ENCODE assay signal across 19 cellular contexts in genomic region chr20:21180248-21180647, GRCh38. TPM values are rescaled to one million over a fixed set of nuclear protein-coding genes. Genes with fewer than 3 reads are reported as not detected.
A peak's percentile ranks its signal among the peaks of the same experiment; 100 is the strongest.
DNase-seq lines count a peak whose midpoint lies in the region; TF ChIP-seq lines count a peak whose summit lies in the region.
"Had no signal": no experiment of that assay in that cellular context is flagged by ENCODE, and none has a peak within 500 bp of the region (broad histone marks: within the 10 kb centered on the region; RNA-seq: fewer than 3 reads in every experiment).

No MANE protein-coding gene starts in this region.

- H3K4me3 Mint-ChIP-seq in glutamatergic neuron (ENCODE audit: unreplicated experiment): no peak overlapping the region
- H3K4me3 Mint-ChIP-seq: CD4-positive, CD25-positive, alpha-beta regulatory T cell had no signal

- no peak overlapping the region for H3K27ac Mint-ChIP-seq in glutamatergic neuron (ENCODE audit: unreplicated experiment)
- H3K27ac Mint-ChIP-seq: CD4-positive, CD25-positive, alpha-beta regulatory T cell had no signal

- peaks cover 7% of the 10 kb centered on the region for H3K9me3 ChIP-seq in HUES64 (ENCODE audit: insufficient read depth, low read depth, low read length)
- no peaks in the 10 kb centered on the region for H3K9me3 ChIP-seq in uterus
- H3K9me3 ChIP-seq: MG63 had no signal

- H3K36me3 Mint-ChIP-seq in glutamatergic neuron (ENCODE audit: unreplicated experiment): peaks cover 12% of the 10 kb centered on the region

- no peaks in the 10 kb centered on the region for H3K79me2 ChIP-seq in mesendoderm (ENCODE audit: control insufficient read depth, insufficient read depth, low read length)

- H2BK120ac ChIP-seq in mesendoderm (ENCODE audit: low read depth, low read length): no peak overlapping the region

- H3K9ac ChIP-seq in HUES64 (ENCODE audit: low read depth, low read length) (no peak overlapping the region), mesendoderm (ENCODE audit: low read length) (no peak overlapping the region)

- H2AK5ac ChIP-seq in mesendoderm (ENCODE audit: low read length): no peak overlapping the region

- H2BK5ac ChIP-seq in mesendoderm (ENCODE audit: low read length): no peak overlapping the region

- peaks cover 3% of the 10 kb centered on the region for H3K27me3 Mint-ChIP-seq in glutamatergic neuron (ENCODE audit: unreplicated experiment)
- H3K27me3 Mint-ChIP-seq: CD4-positive, CD25-positive, alpha-beta regulatory T cell had no signal

- H3K56ac ChIP-seq in mesendoderm (ENCODE audit: low read length): peak overlapping the region; percentile 31

- DNase-seq in epithelial cell of prostate (ENCODE audit: low read depth, low spot score): no peak
- DNase-seq in mesendoderm: no peak
- DNase-seq in uterus: no peak
- DNase-seq in OCI-M2 (lab: John Stamatoyannopoulos, UW; ENCODE audit: unreplicated experiment): no peak
- no peak for DNase-seq in glutamatergic neuron
- no peak for DNase-seq in COLO668 (lab: John Stamatoyannopoulos, UW; ENCODE audit: unreplicated experiment)
- DNase-seq: CD4-positive, CD25-positive, alpha-beta regulatory T cell; COR-L47; DMS79; GOT3; Karpas-422; MG63; NCI-H1417 treated with DMSO at 0.1 percent for 48 hours; NCI-H187; NCI-H446 treated with DMSO at 0.1 percent for 48 hours; NCI-H526 treated with DMSO at 0.1 percent for 48 hours; OCI-M1; Right ventricle myocardium superior had no signal

- H3K4ac ChIP-seq in mesendoderm (ENCODE audit: low read depth, low read length): no peak overlapping the region

- H3K18ac ChIP-seq in mesendoderm (ENCODE audit: low read length): no peak overlapping the region

- H3K4me3 ChIP-seq in HUES64 (ENCODE audit: low read length) (no peak overlapping the region), mesendoderm (ENCODE audit: low read length) (no peak overlapping the region), uterus (no peak overlapping the region)
- H3K4me3 ChIP-seq: MG63 had no signal

- H4K8ac ChIP-seq in mesendoderm (ENCODE audit: low read depth, low read length): no peak overlapping the region

- 57% methylated on average over 5 of the region's 6 CpGs for WGBS in HUES64
- WGBS in mesendoderm (ENCODE audit: extremely low coverage, insufficient coverage, low lambda C conversion rate): no CpG with 5 or more reads among the region's 6 CpGs

- no peak overlapping the region for H3K23ac ChIP-seq in mesendoderm (ENCODE audit: low read length)

- H2BK15ac ChIP-seq in mesendoderm (replicated peaks; ENCODE audit: low read depth): no peak overlapping the region

- intact Hi-C loops in uterus (cut with DNase I; ENCODE audit: low total_unique reads): no loop called here

- no peak overlapping the region for H3K4me2 ChIP-seq in mesendoderm (ENCODE audit: low read length)

- H3K27ac ChIP-seq in HUES64 (ENCODE audit: low read depth, low read length) (peak overlapping the region; percentile 26; the same call in 1 of the 2 replicates), epithelial cell of prostate (peak overlapping the region; percentile 47), mesendoderm (ENCODE audit: low read depth, low read length) (no peak overlapping the region), uterus (peak overlapping the region; percentile 81 to 83)

- no peak for TF ChIP-seq POLR2A in uterus (IDR thresholded peaks at IDR 0.05)

- H3K27me3 ChIP-seq in HUES64 (ENCODE audit: insufficient read depth, low read length) (no peaks in the 10 kb centered on the region), mesendoderm (ENCODE audit: insufficient read depth, low read length, poor library complexity) (no peaks in the 10 kb centered on the region), uterus (no peaks in the 10 kb centered on the region)
- H3K27me3 ChIP-seq: MG63 had no signal

- H3K79me1 ChIP-seq in mesendoderm (ENCODE audit: low read length): no peaks in the 10 kb centered on the region

- no peaks in the 10 kb centered on the region for H3K4me1 Mint-ChIP-seq in glutamatergic neuron (ENCODE audit: low read depth, unreplicated experiment)

- H3K9me3 Mint-ChIP-seq in glutamatergic neuron (ENCODE audit: unreplicated experiment): peaks cover 5% of the 10 kb centered on the region

- H4K5ac ChIP-seq in mesendoderm (ENCODE audit: low read length): no peak overlapping the region

- H3K4me1 ChIP-seq in HUES64 (ENCODE audit: insufficient read depth, low read length): peaks cover 24% of the 10 kb centered on the region
- peaks cover 2% of the 10 kb centered on the region for H3K4me1 ChIP-seq in mesendoderm (ENCODE audit: control insufficient read depth, low read depth, low read length)
- H3K4me1 ChIP-seq in uterus: peaks cover 13 to 16% of the 10 kb centered on the region in 2 donors

- TF ChIP-seq CTCF in uterus (IDR thresholded peaks at IDR 0.05) (no peak), glutamatergic neuron (IDR thresholded peaks at IDR 0.05; ENCODE audit: partially characterized antibody, unreplicated experiment) (no peak)

- H3K36me3 ChIP-seq in HUES64 (ENCODE audit: insufficient read depth, low read length) (0 out of 2 replicates have a peak, but pooled peaks cover 3% of the 10 kb centered on the region), mesendoderm (ENCODE audit: control insufficient read depth, insufficient read depth, low read length) (no peaks in the 10 kb centered on the region), uterus (no peaks in the 10 kb centered on the region)
- H3K36me3 ChIP-seq: MG63 had no signal

RNA-seq across cellular contexts. Expression of gene KIZ, which starts 54.4 kb away (rescaled TPM):
- 19.0 TPM for polyA plus RNA-seq in HUES64 (2013, experiment 1 of 2)
- 20.0 TPM for polyA plus RNA-seq in HUES64 (2013, experiment 2 of 2)
- polyA plus RNA-seq in mesendoderm (2013, experiment 1 of 2): 20.8 TPM
- 22.3 TPM for polyA plus RNA-seq in mesendoderm (2013, experiment 2 of 2)
- total RNA-seq in uterus (10 to 100 TPM; 23.2 to 58.7 (median 28.3) TPM), glutamatergic neuron (ENCODE audit: unreplicated experiment) (17.7 TPM)
